1 cellular context compared by ENCODE assay signal in genomic region chr3:170908235-170909116, GRCh38.
TF ChIP-seq lines count a peak whose summit lies in the region.

Gene EIF5A2, minus strand, starts transcription at chr3:170908637. Its CDS starts 831 bp downstream, at chr3:170907806.

TF ChIP-seq in HEK293, 187 proteins besides CTCF, POLR2A, EP300 and RAD21 (continued from another document):
- no peak for TF ChIP-seq ZNF280D (tag by site-specific recombination; IDR thresholded peaks at IDR 0.05)
- no peak for TF ChIP-seq ZNF274 (IDR thresholded peaks at IDR 0.05; ENCODE audit: low read length)
- TF ChIP-seq ZNF274 (tag by site-specific recombination; IDR thresholded peaks at IDR 0.05; ENCODE audit: borderline replicate concordance), result no peak
- TF ChIP-seq PATZ1 (tag by site-specific recombination; IDR thresholded peaks at IDR 0.05), result peak; percentile 74
- peak; percentile 86 for TF ChIP-seq ZBTB26 (tag by site-specific recombination; optimal IDR thresholded peaks at IDR 0.05)
- no peak for TF ChIP-seq ZNF521 (tag by site-specific recombination; IDR thresholded peaks at IDR 0.05)
- TF ChIP-seq PRDM1 (tag by site-specific recombination; IDR thresholded peaks at IDR 0.05), result 0 out of 2 replicates have a peak, but pooled peaks have one; percentile 31
- no peak for TF ChIP-seq ZNF394 (tag by site-specific recombination; IDR thresholded peaks at IDR 0.05; ENCODE audit: borderline replicate concordance)
- no peak for TF ChIP-seq OVOL3 (tag by site-specific recombination; IDR thresholded peaks at IDR 0.05)
- no peak for TF ChIP-seq ZNF433 (tag by site-specific recombination; IDR thresholded peaks at IDR 0.05; ENCODE audit: low read depth)
- peak; percentile 97 for TF ChIP-seq ZNF335 (tag by site-specific recombination; conservative IDR thresholded peaks at IDR 0.05)
- peak; percentile 81; the same call in 1 of the 2 replicates for TF ChIP-seq KLF8 (tag by site-specific recombination; IDR thresholded peaks at IDR 0.05)
- TF ChIP-seq SP3 (tag by site-specific recombination; IDR thresholded peaks at IDR 0.05), result peak; percentile 91
- TF ChIP-seq KLF1 (tag by site-specific recombination; IDR thresholded peaks at IDR 0.05), result peak; percentile 53
- peak; percentile 81 for TF ChIP-seq ZFP69B (tag by site-specific recombination; IDR thresholded peaks at IDR 0.05)
